In genomic region chr1:199082778-199083389, GRCh38 we compare ENCODE assay signal across 1 cellular context.
A peak's percentile ranks its signal among the peaks of the same experiment; 100 is the strongest.
TF ChIP-seq lines count a peak whose summit lies in the region.

No MANE protein-coding gene starts in this region.

TF ChIP-seq in HepG2, 621 proteins besides CTCF, POLR2A, EP300 and RAD21:
- TF ChIP-seq RBM39 (IDR thresholded peaks at IDR 0.05; ENCODE audit: low read depth, low read length, poor library complexity, severe bottlenecking) (no peak), ZZZ3 (CRISPR knock-in tag; IDR thresholded peaks at IDR 0.05; ENCODE audit: borderline replicate concordance) (no peak), NFIB (CRISPR knock-in tag; IDR thresholded peaks at IDR 0.05; ENCODE audit: borderline replicate concordance) (no peak), HIVEP1 (CRISPR knock-in tag; IDR thresholded peaks at IDR 0.05) (no peak), ZNF709 (CRISPR knock-in tag; IDR thresholded peaks at IDR 0.05) (no peak), YY1 (IDR thresholded peaks at IDR 0.05; ENCODE audit: insufficient read depth, insufficient replicate concordance, low read depth, low read length) (no peak), ZNF776 (CRISPR knock-in tag; IDR thresholded peaks at IDR 0.05) (no peak), ATF7 (IDR thresholded peaks at IDR 0.05) (peak; percentile 88), ATF7 (CRISPR knock-in tag; IDR thresholded peaks at IDR 0.05) (no peak)
- TF ChIP-seq, protein P1, sequence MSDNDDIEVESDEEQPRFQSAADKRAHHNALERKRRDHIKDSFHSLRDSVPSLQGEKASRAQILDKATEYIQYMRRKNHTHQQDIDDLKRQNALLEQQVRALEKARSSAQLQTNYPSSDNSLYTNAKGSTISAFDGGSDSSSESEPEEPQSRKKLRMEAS (IDR thresholded peaks at IDR 0.05): no peak
